17 cellular contexts compared by ENCODE assay signal in genomic region chr2:164954186-164954585, GRCh38. TPM values are rescaled to one million over a fixed set of nuclear protein-coding genes. Genes with fewer than 3 reads are reported as not detected.
"Had no signal": no experiment of that assay in that cellular context is flagged by ENCODE, and none has a peak within 500 bp of the region (broad histone marks: within the 10 kb centered on the region; RNA-seq: fewer than 3 reads in every experiment).

No MANE protein-coding gene starts in this region.

- H3K4me1 ChIP-seq: right lobe of liver had no signal

- H3K36me3 ChIP-seq: brain microvascular endothelial cell, right lobe of liver, spleen, thoracic aorta had no signal

- H3K9me3 Mint-ChIP-seq: activated B cell treated with CpG ODN at 0.5 μM for 24 hours; activated CD4-positive, alpha-beta T cell treated with anti-CD3 and anti-CD28 coated beads, Interleukin-2, amount 10 ng/mL, durations not matched to agents 7 days and 5 days; activated naive CD4-positive, alpha-beta T cell treated with anti-CD3 and anti-CD28 coated beads, Interleukin-2, amount 50 U/mL, for 72 hours; endodermal cell; natural killer cell; stimulated activated naive CD8-positive, alpha-beta T cell treated with anti-CD3 and anti-CD28 coated beads, Interleukin-15, Interleukin-2, amounts not matched to agents 100 ng/mL and 50 ng/mL, for 24 hours had no signal

- H3K27ac ChIP-seq: brain microvascular endothelial cell, right lobe of liver, thoracic aorta had no signal

- H3K27me3 ChIP-seq: brain microvascular endothelial cell, right lobe of liver had no signal

- H3K9me3 ChIP-seq: right lobe of liver, spleen, thoracic aorta had no signal

- H3K4me3 Mint-ChIP-seq: activated CD4-positive, alpha-beta T cell treated with anti-CD3 and anti-CD28 coated beads, Interleukin-2, amount 10 ng/mL, durations not matched to agents 7 days and 5 days; natural killer cell; stimulated activated naive CD8-positive, alpha-beta T cell treated with anti-CD3 and anti-CD28 coated beads, Interleukin-15, Interleukin-2, amounts not matched to agents 100 ng/mL and 50 ng/mL, for 24 hours had no signal

- H3K4me1 Mint-ChIP-seq: activated CD4-positive, alpha-beta T cell treated with anti-CD3 and anti-CD28 coated beads, Interleukin-2, amount 10 ng/mL, durations not matched to agents 7 days and 5 days; natural killer cell had no signal

- H3K36me3 Mint-ChIP-seq: activated naive CD4-positive, alpha-beta T cell treated with anti-CD3 and anti-CD28 coated beads, Interleukin-2, amount 50 U/mL, for 72 hours; natural killer cell had no signal

- H3K27ac Mint-ChIP-seq: activated CD4-positive, alpha-beta T cell treated with anti-CD3 and anti-CD28 coated beads, Interleukin-2, amount 10 ng/mL, durations not matched to agents 7 days and 5 days; activated naive CD4-positive, alpha-beta T cell treated with anti-CD3 and anti-CD28 coated beads, Interleukin-2, amount 50 U/mL, for 72 hours; endodermal cell; natural killer cell; stimulated activated naive CD8-positive, alpha-beta T cell treated with anti-CD3 and anti-CD28 coated beads, Interleukin-15, Interleukin-2, amounts not matched to agents 100 ng/mL and 50 ng/mL, for 24 hours had no signal

- DNase-seq: activated B cell treated with CpG ODN at 0.5 μM for 24 hours; activated CD4-positive, alpha-beta T cell treated with anti-CD3 and anti-CD28 coated beads, Interleukin-2, amount 10 ng/mL, durations not matched to agents 7 days and 5 days; activated effector memory CD4-positive, alpha-beta T cell treated with anti-CD3 and anti-CD28 coated beads, Interleukin-2, amount 50 U/mL, for 16 hours; activated T-cell treated with anti-CD3 and anti-CD28 coated beads, Interleukin-2, amount 50 U/mL, for 1 hour; brain microvascular endothelial cell; endodermal cell; hypothalamus; kidney glomerular epithelial cell; midbrain; natural killer cell; right lobe of liver; spleen; stimulated activated CD4-positive, alpha-beta T cell treated with anti-CD3 and anti-CD28 coated beads, Interleukin-1b, Interleukin-23, amount 100 ng/mL, for 48 hours had no signal

RNA-seq across cellular contexts. Expression of gene SLC38A11, which starts 1.1 kb away (rescaled TPM):
- total RNA-seq: activated CD4-positive, alpha-beta T cell treated with anti-CD3 and anti-CD28 coated beads, Interleukin-2, amount 10 ng/mL, durations not matched to agents 7 days and 5 days; activated naive CD4-positive, alpha-beta T cell treated with anti-CD3 and anti-CD28 coated beads, Interleukin-2, amount 50 U/mL, for 72 hours; endodermal cell; T-helper 1 cell treated with Interleukin-12 subunit alpha and Interleukin-12 subunit beta and Interleukin-4 antibody, amounts not matched to agents 30 ng/mL and 1 ng/mL, for 36 hours had no signal
